Comparison of ENCODE assay signal across 13 cellular contexts in genomic region chrX:356385-357034, GRCh38. TPM values are rescaled to one million over a fixed set of nuclear protein-coding genes. Genes with fewer than 3 reads are reported as not detected.
DNase-seq lines count a peak whose midpoint lies in the region; ATAC-seq and TF ChIP-seq lines count a peak whose summit lies in the region.
"Had no signal": no experiment of that assay in that cellular context is flagged by ENCODE, and none has a peak within 500 bp of the region (broad histone marks: within the 10 kb centered on the region; RNA-seq: fewer than 3 reads in every experiment).

No MANE protein-coding gene starts in this region.

- H3K4me1 ChIP-seq in mesendoderm (ENCODE audit: control insufficient read depth, low read depth, low read length): no peaks in the 10 kb centered on the region
- H3K4me1 ChIP-seq: adrenal gland, parathyroid adenoma, stomach had no signal

- no peak overlapping the region for H3K27ac ChIP-seq in mesendoderm (ENCODE audit: low read depth, low read length)
- H3K27ac ChIP-seq: adrenal gland, parathyroid adenoma, stomach had no signal

- H3K27me3 ChIP-seq in mesendoderm (ENCODE audit: insufficient read depth, low read length, poor library complexity): no peaks in the 10 kb centered on the region
- H3K27me3 ChIP-seq: adrenal gland, stomach had no signal

- DNase-seq in AG10803 (ENCODE audit: low read depth) (peak; percentile 94), ELR (ENCODE audit: low read depth) (peak; percentile 91), kidney tubule cell (ENCODE audit: low spot score) (peak; percentile 31), DMS 273 treated with DMSO at 0.1 percent for 48 hours (lab: John Stamatoyannopoulos, UW) (no peak), MV-4-11 (lab: John Stamatoyannopoulos, UW) (no peak), mesendoderm (no peak)
- no peak for DNase-seq in activated T-helper 1 cell treated with anti-CD3 and anti-CD28 coated beads, Interleukin-12 subunit alpha, Interleukin-12 subunit beta, Interleukin-2, Interleukin-4 antibody, amounts not matched to agents 30 ng/mL and 10 ng/mL and 1 ng/mL, durations not matched to agents 14 hours and 24 hours and 36 hours (ENCODE audit: low spot score)
- DNase-seq: activated B cell treated with CpG ODN at 0.5 μM for 24 hours, adrenal gland, NCI-H2227 treated with DMSO at 0.1 percent for 48 hours, stomach had no signal

- no peak overlapping the region for H4K8ac ChIP-seq in mesendoderm (ENCODE audit: low read depth, low read length)

- no peak overlapping the region for H3K23ac ChIP-seq in mesendoderm (ENCODE audit: low read length)

- H3K27ac Mint-ChIP-seq in activated T-helper 1 cell treated with anti-CD3 and anti-CD28 coated beads, Interleukin-12 subunit alpha, Interleukin-12 subunit beta, Interleukin-2, Interleukin-4 antibody, amounts not matched to agents 30 ng/mL and 10 ng/mL and 1 ng/mL, durations not matched to agents 14 hours and 24 hours and 36 hours: peak overlapping the region; percentile 88
- H3K27ac Mint-ChIP-seq: activated B cell treated with CpG ODN at 0.5 μM for 24 hours had no signal

- H3K79me1 ChIP-seq in mesendoderm (ENCODE audit: low read length): peaks cover 4% of the 10 kb centered on the region

- no peak overlapping the region for H3K4ac ChIP-seq in mesendoderm (ENCODE audit: low read depth, low read length)

- H2BK15ac ChIP-seq in mesendoderm (replicated peaks; ENCODE audit: low read depth): no peak overlapping the region

- no CpG with 5 or more reads among the region's 17 CpGs for WGBS in mesendoderm (ENCODE audit: extremely low coverage, insufficient coverage, low lambda C conversion rate)

- H2AK5ac ChIP-seq in mesendoderm (ENCODE audit: low read length): no peak overlapping the region

- peak overlapping the region; percentile 50 for H3K4me3 Mint-ChIP-seq in activated T-helper 1 cell treated with anti-CD3 and anti-CD28 coated beads, Interleukin-12 subunit alpha, Interleukin-12 subunit beta, Interleukin-2, Interleukin-4 antibody, amounts not matched to agents 30 ng/mL and 10 ng/mL and 1 ng/mL, durations not matched to agents 14 hours and 24 hours and 36 hours
- H3K4me3 Mint-ChIP-seq: activated B cell treated with CpG ODN at 0.5 μM for 24 hours had no signal

- H3K4me2 ChIP-seq in mesendoderm (ENCODE audit: low read length): no peak overlapping the region

- peaks cover 13% of the 10 kb centered on the region for H3K4me1 Mint-ChIP-seq in activated T-helper 1 cell treated with anti-CD3 and anti-CD28 coated beads, Interleukin-12 subunit alpha, Interleukin-12 subunit beta, Interleukin-2, Interleukin-4 antibody, amounts not matched to agents 30 ng/mL and 10 ng/mL and 1 ng/mL, durations not matched to agents 14 hours and 24 hours and 36 hours (ENCODE audit: low read depth)

- H3K4me3 ChIP-seq in AG10803 (ENCODE audit: low read length): no peak overlapping the region
- no peak overlapping the region for H3K4me3 ChIP-seq in mesendoderm (ENCODE audit: low read length)
- H3K4me3 ChIP-seq: adrenal gland, stomach had no signal

- ATAC-seq in GM18873 (IDR thresholded peaks at IDR 0.05; ENCODE audit: low FRiP score, unreplicated experiment): no peak

- H3K9me3 Mint-ChIP-seq in activated T-helper 1 cell treated with anti-CD3 and anti-CD28 coated beads, Interleukin-12 subunit alpha, Interleukin-12 subunit beta, Interleukin-2, Interleukin-4 antibody, amounts not matched to agents 30 ng/mL and 10 ng/mL and 1 ng/mL, durations not matched to agents 14 hours and 24 hours and 36 hours: peaks cover 26% of the 10 kb centered on the region

- no peaks in the 10 kb centered on the region for H3K36me3 ChIP-seq in mesendoderm (ENCODE audit: control insufficient read depth, insufficient read depth, low read length)
- H3K36me3 ChIP-seq: adrenal gland had no signal

- no peak overlapping the region for H2BK120ac ChIP-seq in mesendoderm (ENCODE audit: low read depth, low read length)

- H3K27me3 Mint-ChIP-seq in activated T-helper 1 cell treated with anti-CD3 and anti-CD28 coated beads, Interleukin-12 subunit alpha, Interleukin-12 subunit beta, Interleukin-2, Interleukin-4 antibody, amounts not matched to agents 30 ng/mL and 10 ng/mL and 1 ng/mL, durations not matched to agents 14 hours and 24 hours and 36 hours (ENCODE audit: insufficient read depth): no peaks in the 10 kb centered on the region
- H3K27me3 Mint-ChIP-seq: activated B cell treated with CpG ODN at 0.5 μM for 24 hours had no signal

- H3K36me3 Mint-ChIP-seq in activated T-helper 1 cell treated with anti-CD3 and anti-CD28 coated beads, Interleukin-12 subunit alpha, Interleukin-12 subunit beta, Interleukin-2, Interleukin-4 antibody, amounts not matched to agents 30 ng/mL and 10 ng/mL and 1 ng/mL, durations not matched to agents 14 hours and 24 hours and 36 hours (ENCODE audit: low read depth): peaks cover 30% of the 10 kb centered on the region

- H3K56ac ChIP-seq in mesendoderm (ENCODE audit: low read length): no peak overlapping the region

- H3K79me2 ChIP-seq in mesendoderm (ENCODE audit: control insufficient read depth, insufficient read depth, low read length): no peaks in the 10 kb centered on the region

- H3K9ac ChIP-seq in mesendoderm (ENCODE audit: low read length): no peak overlapping the region
- H3K9ac ChIP-seq: parathyroid adenoma had no signal

- H4K5ac ChIP-seq in mesendoderm (ENCODE audit: low read length): no peak overlapping the region

- intact Hi-C loops in activated T-helper 1 cell treated with anti-CD3 and anti-CD28 coated beads, Interleukin-12 subunit alpha, Interleukin-12 subunit beta, Interleukin-2, Interleukin-4 antibody, amounts not matched to agents 30 ng/mL and 10 ng/mL and 1 ng/mL, durations not matched to agents 14 hours and 24 hours and 36 hours (cut with micrococcal nuclease): loop anchor here (1.0 kb wide), 2 partner anchors 18 to 31 kb away; no protein-coding TSS in a partner anchor

- H3K18ac ChIP-seq in mesendoderm (ENCODE audit: low read length): no peak overlapping the region

- H2BK5ac ChIP-seq in mesendoderm (ENCODE audit: low read length): no peak overlapping the region

- TF ChIP-seq CTCF in AG10803 (conservative IDR thresholded peaks at IDR 0.05; ENCODE audit: low read length): no peak

RNA-seq across cellular contexts. Expression of gene PPP2R3B, which starts 30.2 kb away (rescaled TPM):
- 43.2 and 44.1 TPM in 2 replicates for total RNA-seq in activated T-helper 1 cell treated with anti-CD3 and anti-CD28 coated beads, Interleukin-12 subunit alpha, Interleukin-12 subunit beta, Interleukin-2, Interleukin-4 antibody, amounts not matched to agents 30 ng/mL and 10 ng/mL and 1 ng/mL, durations not matched to agents 14 hours and 24 hours and 36 hours
- 26.4 TPM for polyA plus RNA-seq in mesendoderm (2013, experiment 1 of 2)
- polyA plus RNA-seq in mesendoderm (2013, experiment 2 of 2): 27.4 TPM

RNA-seq across cellular contexts. Expression of gene GTPBP6, which starts 37.9 kb away (rescaled TPM):
- 68.3 and 69.5 TPM in 2 replicates for total RNA-seq in activated T-helper 1 cell treated with anti-CD3 and anti-CD28 coated beads, Interleukin-12 subunit alpha, Interleukin-12 subunit beta, Interleukin-2, Interleukin-4 antibody, amounts not matched to agents 30 ng/mL and 10 ng/mL and 1 ng/mL, durations not matched to agents 14 hours and 24 hours and 36 hours
- polyA plus RNA-seq in mesendoderm (2013, experiment 1 of 2): 38.4 TPM
- polyA plus RNA-seq in mesendoderm (2013, experiment 2 of 2): 38.5 TPM

Comparison
In these comparisons a context has a peak if more than half of its experiments do, and no peak if none do; other contexts are left out.
1. DNase-seq: peak in AG10803 (single experiment), ELR (single experiment) and kidney tubule cell (single experiment); none in activated T-helper 1 cell treated with anti-CD3 and anti-CD28 coated beads, Interleukin-12 subunit alpha, Interleukin-12 subunit beta, Interleukin-2, Interleukin-4 antibody, amounts not matched to agents 30 ng/mL and 10 ng/mL and 1 ng/mL, durations not matched to agents 14 hours and 24 hours and 36 hours (single experiment), DMS 273 treated with DMSO at 0.1 percent for 48 hours (single experiment), MV-4-11 (single experiment) and mesendoderm (single experiment).